ENCODE assay signal across 27 cellular contexts in the genomic region with DNA sequence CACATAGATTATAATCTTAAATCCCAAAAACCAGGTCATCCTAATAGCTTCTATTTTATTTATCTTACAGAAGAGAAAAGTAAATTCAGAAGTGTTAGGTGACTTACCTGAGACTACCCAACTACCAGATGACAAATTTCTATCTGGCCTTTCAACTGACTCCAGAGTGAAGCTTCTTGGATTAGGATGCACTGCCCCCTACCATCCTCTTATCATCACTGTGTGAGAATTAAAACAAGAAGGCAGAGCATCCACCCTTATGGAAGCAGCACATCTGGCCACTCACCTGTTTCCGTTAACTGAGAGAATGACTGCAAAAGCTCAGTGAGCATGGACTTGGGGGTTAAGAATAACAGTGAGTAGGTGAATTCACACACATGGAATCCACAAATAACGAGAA.
DNase-seq lines count a peak whose midpoint lies in the region; TF ChIP-seq lines count a peak whose summit lies in the region.
"Had no signal": no experiment of that assay in that cellular context is flagged by ENCODE, and none has a peak within 500 bp of the region (broad histone marks: within the 10 kb centered on the region; RNA-seq: fewer than 3 reads in every experiment).

No MANE protein-coding gene starts in this region.

- no peaks in the 10 kb centered on the region for H3K27me3 ChIP-seq in WERI-Rb-1 (ENCODE audit: insufficient read depth, low read depth, severe bottlenecking)
- H3K27me3 ChIP-seq: cardiac muscle cell, MG63 had no signal

- H3K36me3 ChIP-seq in WERI-Rb-1, result no peaks in the 10 kb centered on the region
- H3K36me3 ChIP-seq: cardiac muscle cell, MG63 had no signal

- H3K27ac ChIP-seq in WERI-Rb-1, result no peak overlapping the region
- H3K27ac ChIP-seq: A549, cardiac muscle cell had no signal

- DNase-seq in NCI-H1092 treated with DMSO at 0.1 percent for 48 hours (lab: John Stamatoyannopoulos, UW) (peak; percentile 8), NCI-H1092 (lab: John Stamatoyannopoulos, UW) (no peak), WERI-Rb-1 (peak; percentile 24), islet precursor cell (peak; percentile 47), SHP77 (lab: John Stamatoyannopoulos, UW) (no peak), NCI-H345 treated with DMSO at 0.1 percent for 48 hours (lab: John Stamatoyannopoulos, UW; ENCODE audit: unreplicated experiment) (no peak)
- DNase-seq in effector CD4-positive, alpha-beta T cell, result no peak
- DNase-seq: activated CD4-positive, alpha-beta T cell treated with anti-CD3 and anti-CD28 coated beads, Interleukin-2, amount 50 U/mL, for 48 hours; activated CD4-positive, CD25-positive, alpha-beta regulatory T cell; activated CD8-positive, alpha-beta memory T cell treated with anti-CD3 and anti-CD28 coated beads, Interleukin-2, amount 50 U/mL, for 48 hours; aorta; cortex of kidney; IMR-90; left colon; MG63; naive thymus-derived CD8-positive, alpha-beta T cell; NCI-H1694 treated with DMSO at 0.1 percent for 48 hours; NCI-H526 treated with DMSO at 0.1 percent for 48 hours; OCI-M1; retina; stimulated activated CD4-positive, alpha-beta T cell treated with anti-CD3 and anti-CD28 coated beads, Interleukin-2, amount 100 ng/mL, for 48 hours; substantia nigra; SW 1271; T1000 had no signal

- peak; percentile 31; the same call in 1 of the 2 replicates for TF ChIP-seq CTCF in WERI-Rb-1 (IDR thresholded peaks at IDR 0.05; ENCODE audit: low read depth, low read length)

- no peak for TF ChIP-seq EP300 in Ishikawa (IDR thresholded peaks at IDR 0.05; ENCODE audit: borderline replicate concordance)

- H3K9me3 ChIP-seq in WERI-Rb-1 (ENCODE audit: severe bottlenecking), result no peaks in the 10 kb centered on the region
- H3K9me3 ChIP-seq: A549, MG63 had no signal

- peak; percentile 38 for TF ChIP-seq RAD21 in Ishikawa (IDR thresholded peaks at IDR 0.05; ENCODE audit: low read depth)

- H3K4me3 ChIP-seq in WERI-Rb-1 (ENCODE audit: low read depth, low read length), result no peak overlapping the region
- H3K4me3 ChIP-seq: A549, cardiac muscle cell, MG63 had no signal

TF ChIP-seq in Ishikawa, 13 proteins besides CTCF, POLR2A, EP300 and RAD21:
- TF ChIP-seq YY1 (IDR thresholded peaks at IDR 0.05; ENCODE audit: low read depth), result no peak
- TF ChIP-seq REST (IDR thresholded peaks at IDR 0.05; ENCODE audit: low read depth), result no peak
- TF ChIP-seq TEAD4 (IDR thresholded peaks at IDR 0.05), result no peak
- no peak for TF ChIP-seq EGR1 (IDR thresholded peaks at IDR 0.05)
- no peak for TF ChIP-seq TAF1 (IDR thresholded peaks at IDR 0.05; ENCODE audit: low read depth)
- no peak for TF ChIP-seq CEBPB (IDR thresholded peaks at IDR 0.05)
- no peak for TF ChIP-seq TCF12 (IDR thresholded peaks at IDR 0.05; ENCODE audit: low read depth)
- no peak for TF ChIP-seq USF1 (IDR thresholded peaks at IDR 0.05)
- TF ChIP-seq CREB1 (IDR thresholded peaks at IDR 0.05; ENCODE audit: low read depth), result no peak
- no peak for TF ChIP-seq NFIC (IDR thresholded peaks at IDR 0.05)
- TF ChIP-seq, protein P1, sequence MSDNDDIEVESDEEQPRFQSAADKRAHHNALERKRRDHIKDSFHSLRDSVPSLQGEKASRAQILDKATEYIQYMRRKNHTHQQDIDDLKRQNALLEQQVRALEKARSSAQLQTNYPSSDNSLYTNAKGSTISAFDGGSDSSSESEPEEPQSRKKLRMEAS (IDR thresholded peaks at IDR 0.05), result no peak
- TF ChIP-seq FOXM1 (IDR thresholded peaks at IDR 0.05; ENCODE audit: borderline replicate concordance, low read depth), result no peak
- no peak for TF ChIP-seq ZBTB7A (IDR thresholded peaks at IDR 0.05; ENCODE audit: low read depth)
TF ChIP-seq in Ishikawa: peak in this region for 0.

Comparison
In these comparisons a context has a peak if more than half of its experiments do, and no peak if none do; other contexts are left out.
1. DNase-seq: peak in NCI-H1092 treated with DMSO at 0.1 percent for 48 hours (single experiment), WERI-Rb-1 (single experiment) and islet precursor cell (single experiment); none in NCI-H1092 (single experiment), effector CD4-positive, alpha-beta T cell (single experiment), SHP77 (0 of 2) and NCI-H345 treated with DMSO at 0.1 percent for 48 hours (single experiment).